1 cellular context compared by ENCODE assay signal in genomic region chr2:190664240-190664639, GRCh38.
TF ChIP-seq lines count a peak whose summit lies in the region.

No MANE protein-coding gene starts in this region.

TF ChIP-seq in WTC11, 78 proteins besides CTCF, POLR2A, EP300 and RAD21 (continued from another document):
- no peak for TF ChIP-seq ZNF232 (CRISPR knock-in tag; IDR thresholded peaks at IDR 0.05)
